Comparison of ENCODE assay signal across 9 cellular contexts in the genomic region with DNA sequence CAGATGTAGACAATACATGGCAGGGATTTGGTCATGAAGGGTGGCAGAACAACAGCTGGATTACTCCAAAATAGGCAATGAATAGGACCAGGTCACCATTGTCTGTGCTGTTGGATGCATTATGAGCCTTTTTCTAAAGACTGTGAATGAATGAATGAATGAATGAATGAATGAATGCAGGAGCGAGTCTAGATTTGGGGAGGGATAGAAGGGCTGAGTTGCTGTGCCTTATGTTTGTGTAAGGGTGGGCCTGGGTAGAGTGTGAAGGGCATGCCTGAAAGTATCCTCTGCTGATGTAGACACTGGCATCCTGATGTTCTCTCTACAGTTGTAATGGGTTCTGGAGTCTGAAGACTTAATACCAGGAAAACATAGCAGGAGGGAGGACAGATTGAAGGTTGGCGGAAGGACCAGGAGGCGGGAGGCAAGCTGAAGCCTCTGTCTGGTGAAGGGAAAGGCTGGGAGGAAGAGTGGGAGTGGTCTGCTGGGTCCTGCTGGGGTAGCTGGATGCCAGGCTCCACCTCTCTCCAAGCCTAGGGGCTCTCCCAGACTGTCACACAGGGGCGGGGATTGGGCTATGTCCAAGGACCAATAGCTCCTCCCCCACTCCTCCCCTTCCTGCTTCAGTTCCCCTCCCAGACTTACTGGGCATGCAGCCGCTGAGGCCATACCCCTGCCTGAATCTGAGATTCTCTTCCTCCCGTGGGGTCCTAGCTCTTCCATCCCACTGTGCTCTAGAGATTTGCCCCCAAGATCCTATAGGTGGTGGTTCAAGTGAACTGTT. TPM values are rescaled to one million over a fixed set of nuclear protein-coding genes. Genes with fewer than 3 reads are reported as not detected.
A peak's percentile ranks its signal among the peaks of the same experiment; 100 is the strongest.
DNase-seq lines count a peak whose midpoint lies in the region; ATAC-seq, FAIRE-seq and TF ChIP-seq lines count a peak whose summit lies in the region.
"Had no signal": no experiment of that assay in that cellular context is flagged by ENCODE, and none has a peak within 500 bp of the region (broad histone marks: within the 10 kb centered on the region; RNA-seq: fewer than 3 reads in every experiment).

No MANE protein-coding gene starts in this region.

- H3K27ac Mint-ChIP-seq in HFFc6 (no peak overlapping the region), astrocyte (ENCODE audit: unreplicated experiment) (no peak overlapping the region), T-helper 17 cell (no peak overlapping the region)

- H3K36me3 ChIP-seq in astrocyte (ENCODE audit: insufficient read depth, low read length): peaks cover 4% of the 10 kb centered on the region

- H3K9me3 Mint-ChIP-seq in HFFc6 (no peaks in the 10 kb centered on the region), astrocyte (ENCODE audit: unreplicated experiment) (no peaks in the 10 kb centered on the region)

- no peak overlapping the region for H3K4me2 ChIP-seq in astrocyte (ENCODE audit: low read length)
- H3K4me2 ChIP-seq: A549 had no signal

- H3K79me2 ChIP-seq in astrocyte (ENCODE audit: insufficient read depth, low read length): peaks cover 45% of the 10 kb centered on the region

- peaks cover 10% of the 10 kb centered on the region for H3K4me1 ChIP-seq in astrocyte (ENCODE audit: insufficient read depth, low read length)

- H3K4me1 Mint-ChIP-seq in HFFc6 (ENCODE audit: low read depth): peaks cover 26% of the 10 kb centered on the region
- H3K4me1 Mint-ChIP-seq in astrocyte (ENCODE audit: low read depth, unreplicated experiment): peaks cover 5% of the 10 kb centered on the region
- peaks cover 26% of the 10 kb centered on the region for H3K4me1 Mint-ChIP-seq in T-helper 17 cell

- H3K27ac ChIP-seq in astrocyte (ENCODE audit: low read depth, low read length): no peak overlapping the region
- H3K27ac ChIP-seq: A549 had no signal

- ATAC-seq in T-helper 17 cell: no peak

- FAIRE-seq in astrocyte (lab: Jason Lieb, UNC): no peak
- FAIRE-seq: A549 had no signal

- no peak overlapping the region for H3K4me3 Mint-ChIP-seq in HFFc6
- H3K4me3 Mint-ChIP-seq in astrocyte (ENCODE audit: unreplicated experiment): no peak overlapping the region
- H3K4me3 Mint-ChIP-seq in T-helper 17 cell: no peak overlapping the region

- H3K27me3 Mint-ChIP-seq in HFFc6 (ENCODE audit: insufficient read depth) (peaks cover 2% of the 10 kb centered on the region; the same call in 1 of the 2 replicates), astrocyte (ENCODE audit: low read depth, unreplicated experiment) (no peaks in the 10 kb centered on the region), T-helper 17 cell (no peaks in the 10 kb centered on the region)

- peak; percentile 34 for DNase-seq in DMS53 (lab: John Stamatoyannopoulos, UW)
- DNase-seq in DMS53 treated with DMSO at 0.1 percent for 48 hours (lab: John Stamatoyannopoulos, UW; ENCODE audit: unreplicated experiment): no peak
- DNase-seq in HFFc6: peak; percentile 15
- peak; percentile 85 for DNase-seq in NCI-H187 (lab: John Stamatoyannopoulos, UW)
- peak; percentile 43 for DNase-seq in astrocyte (ENCODE audit: low read depth)
- peak; percentile 92 for DNase-seq in hepatic stellate cell (ENCODE audit: low spot score)
- peak; percentile 86 for DNase-seq in retinal pigment epithelial cell (ENCODE audit: low read depth)
- no peak for DNase-seq in T-helper 17 cell

- peak overlapping the region; percentile 46 for H2AFZ ChIP-seq in astrocyte (ENCODE audit: low read depth, low read length)

- H3K36me3 Mint-ChIP-seq in HFFc6 (ENCODE audit: low read depth): peaks cover 5% of the 10 kb centered on the region
- peaks cover 7% of the 10 kb centered on the region for H3K36me3 Mint-ChIP-seq in astrocyte (ENCODE audit: low read depth, unreplicated experiment)
- H3K36me3 Mint-ChIP-seq in T-helper 17 cell (ENCODE audit: low read depth): peaks cover 10% of the 10 kb centered on the region

- peaks cover 42% of the 10 kb centered on the region for H4K20me1 ChIP-seq in astrocyte (ENCODE audit: insufficient read depth, low read length)

- H3K27me3 ChIP-seq in astrocyte (ENCODE audit: insufficient read depth, low read length): no peaks in the 10 kb centered on the region

- H3K9me3 ChIP-seq in astrocyte (ENCODE audit: insufficient read depth, low read depth, low read length) (no peaks in the 10 kb centered on the region), T-helper 17 cell (ENCODE audit: control insufficient read depth, low read length, poor library complexity, severe bottlenecking) (no peaks in the 10 kb centered on the region)
- H3K9me3 ChIP-seq: A549 had no signal

- no peak overlapping the region for H3K4me3 ChIP-seq in astrocyte (ENCODE audit: insufficient read depth, low read depth, low read length)
- no peak overlapping the region for H3K4me3 ChIP-seq in retinal pigment epithelial cell (ENCODE audit: low read length)
- H3K4me3 ChIP-seq: A549 had no signal

- H3K9ac ChIP-seq in astrocyte (ENCODE audit: low read length): no peak overlapping the region

- no peak for TF ChIP-seq CTCF in HFFc6 (IDR thresholded peaks at IDR 0.05)
- TF ChIP-seq CTCF in astrocyte (IDR thresholded peaks at IDR 0.05; ENCODE audit: insufficient read depth, low read depth, low read length): no peak
- TF ChIP-seq CTCF in retinal pigment epithelial cell (conservative IDR thresholded peaks at IDR 0.05; ENCODE audit: low read depth, low read length): no peak

RNA-seq across cellular contexts. Expression of a gene that starts 4.8 kb away (rescaled TPM):
- total RNA-seq in HFFc6 (2021; fragmentation: NEBNext Ultra II Directional; extraction: Animal tissue kit (Norgen Biotek cat#: 25700)): 10 to 100 TPM; 14.3 to 19.1 (median 17.4) TPM
- total RNA-seq in astrocyte (20.8 and 25.4 TPM in 2 replicates), T-helper 17 cell (10 to 100 TPM; 14.2 to 21.4 TPM)

RNA-seq across cellular contexts. Expression of a gene that starts 12.2 kb away (rescaled TPM):
- total RNA-seq in HFFc6 (2021; fragmentation: NEBNext Ultra II Directional; extraction: Animal tissue kit (Norgen Biotek cat#: 25700)): 10 to 100 TPM; 60.9 to 72.4 (median 67.7) TPM
- total RNA-seq in astrocyte (66.3 and 71.8 TPM in 2 replicates), T-helper 17 cell (10 to 100 TPM; 53.3 to 58.6 TPM)

RNA-seq across cellular contexts. Expression of a gene that starts 12.4 kb away (rescaled TPM):
- total RNA-seq in HFFc6 (2021; fragmentation: NEBNext Ultra II Directional; extraction: Animal tissue kit (Norgen Biotek cat#: 25700)): 10 to 100 TPM; 29.0 to 39.3 (median 31.0) TPM
- 35.2 and 38.2 TPM in 2 replicates for total RNA-seq in astrocyte
- 10 to 100 TPM; 44.5 to 52.3 TPM for total RNA-seq in T-helper 17 cell

RNA-seq across cellular contexts. Expression of a gene that starts 28.1 kb away (rescaled TPM):
- total RNA-seq in HFFc6 (2021; fragmentation: NEBNext Ultra II Directional; extraction: Animal tissue kit (Norgen Biotek cat#: 25700)): under 1 TPM; 0.29 to 0.76 (median 0.55) TPM
- total RNA-seq in astrocyte: 1.7 and 1.9 TPM in 2 replicates
- under 1 TPM; 0.47 to 0.86 TPM for total RNA-seq in T-helper 17 cell

RNA-seq across cellular contexts. Expression of a gene that starts 28.2 kb away (rescaled TPM):
- 1 to 10 TPM; 1.4 to 2.3 (median 1.6) TPM for total RNA-seq in HFFc6 (2021; fragmentation: NEBNext Ultra II Directional; extraction: Animal tissue kit (Norgen Biotek cat#: 25700))
- total RNA-seq in astrocyte: 8.2 and 8.3 TPM in 2 replicates
- 10 to 100 TPM; 27.5 to 39.9 TPM for total RNA-seq in T-helper 17 cell

Comparison
In these comparisons a context has a peak if more than half of its experiments do, and no peak if none do; other contexts are left out.
1. DNase-seq: peak in DMS53 (single experiment), HFFc6 (single experiment), NCI-H187 (2 of 2), astrocyte (single experiment), hepatic stellate cell (single experiment) and retinal pigment epithelial cell (single experiment); none in DMS53 treated with DMSO at 0.1 percent for 48 hours (single experiment) and T-helper 17 cell (0 of 3).